23 cellular contexts compared by ENCODE assay signal in genomic region chr2:555164-555922, GRCh38.
A peak's percentile ranks its signal among the peaks of the same experiment; 100 is the strongest.
DNase-seq lines count a peak whose midpoint lies in the region; ATAC-seq and TF ChIP-seq lines count a peak whose summit lies in the region.
"Had no signal": no experiment of that assay in that cellular context is flagged by ENCODE, and none has a peak within 500 bp of the region (broad histone marks: within the 10 kb centered on the region; RNA-seq: fewer than 3 reads in every experiment).

No MANE protein-coding gene starts in this region.

- no peaks in the 10 kb centered on the region for H3K36me3 Mint-ChIP-seq in nephron progenitor cell (ENCODE audit: low read depth)
- no peaks in the 10 kb centered on the region for H3K36me3 Mint-ChIP-seq in stimulated activated naive B cell treated with anti-CD40 and anti-IgM and Interleukin-4, amounts not matched to agents 10 μg/mL and 1 μg/mL and 100 μg/mL, for 72 hours
- H3K36me3 Mint-ChIP-seq: activated naive CD4-positive, alpha-beta T cell treated with anti-CD3 and anti-CD28 coated beads, Interleukin-2, amount 50 U/mL, for 24 hours; natural killer cell treated with Interleukin-12 subunit alpha and Interleukin-12 subunit beta and Interleukin-15 and Interleukin-18, amount 100 ng/mL, for 72 hours had no signal

- no peaks in the 10 kb centered on the region for H3K36me3 ChIP-seq in BLaER1
- H3K36me3 ChIP-seq: Peyer's patch had no signal

- no peaks in the 10 kb centered on the region for H3K9me3 ChIP-seq in BLaER1
- H3K9me3 ChIP-seq: Peyer's patch had no signal

- H3K4me3 Mint-ChIP-seq in nephron progenitor cell: no peak overlapping the region
- H3K4me3 Mint-ChIP-seq in stimulated activated naive B cell treated with anti-CD40 and anti-IgM and Interleukin-4, amounts not matched to agents 10 μg/mL and 1 μg/mL and 100 μg/mL, for 72 hours: no peak overlapping the region
- H3K4me3 Mint-ChIP-seq: activated naive CD4-positive, alpha-beta T cell treated with anti-CD3 and anti-CD28 coated beads, Interleukin-2, amount 50 U/mL, for 24 hours; central memory CD8-positive, alpha-beta T cell; natural killer cell treated with Interleukin-12 subunit alpha and Interleukin-12 subunit beta and Interleukin-15 and Interleukin-18, amount 100 ng/mL, for 72 hours; T-helper 17 cell had no signal

- H3K9ac ChIP-seq in BLaER1: no peak overlapping the region

- peak overlapping the region; percentile 84 for H3K27ac Mint-ChIP-seq in nephron progenitor cell
- H3K27ac Mint-ChIP-seq in stimulated activated naive B cell treated with anti-CD40 and anti-IgM and Interleukin-4, amounts not matched to agents 10 μg/mL and 1 μg/mL and 100 μg/mL, for 72 hours: no peak overlapping the region
- H3K27ac Mint-ChIP-seq: activated naive CD4-positive, alpha-beta T cell treated with anti-CD3 and anti-CD28 coated beads, Interleukin-2, amount 50 U/mL, for 24 hours; natural killer cell treated with Interleukin-12 subunit alpha and Interleukin-12 subunit beta and Interleukin-15 and Interleukin-18, amount 100 ng/mL, for 72 hours; T-helper 17 cell had no signal

- in situ Hi-C loops in astrocyte of the cerebellum (cut with HindIII; ENCODE audit: low sequenced_read_pairs): no loop called here

- peaks cover 3% of the 10 kb centered on the region for H3K9me3 Mint-ChIP-seq in nephron progenitor cell
- no peaks in the 10 kb centered on the region for H3K9me3 Mint-ChIP-seq in stimulated activated naive B cell treated with anti-CD40 and anti-IgM and Interleukin-4, amounts not matched to agents 10 μg/mL and 1 μg/mL and 100 μg/mL, for 72 hours
- H3K9me3 Mint-ChIP-seq: activated naive CD4-positive, alpha-beta T cell treated with anti-CD3 and anti-CD28 coated beads, Interleukin-2, amount 50 U/mL, for 24 hours; central memory CD8-positive, alpha-beta T cell; natural killer cell treated with Interleukin-12 subunit alpha and Interleukin-12 subunit beta and Interleukin-15 and Interleukin-18, amount 100 ng/mL, for 72 hours had no signal

- H3K4me2 ChIP-seq in BLaER1: peak overlapping the region; percentile 73

- DNase-seq in LNCaP clone FGC (ENCODE audit: low read depth) (peak; percentile 67), astrocyte of the cerebellum (ENCODE audit: low read depth) (peak; percentile 5), nephron progenitor cell (no peak), RKO (ENCODE audit: low spot score) (no peak)
- DNase-seq in stimulated activated naive B cell treated with anti-CD40 and anti-IgM and Interleukin-4, amounts not matched to agents 10 μg/mL and 1 μg/mL and 100 μg/mL, for 72 hours: no peak
- DNase-seq in stimulated activated CD4-positive, alpha-beta T cell treated with anti-CD3 and anti-CD28 coated beads, Interleukin-1b, Interleukin-23, amount 100 ng/mL, for 48 hours: no peak
- DNase-seq: ACHN; activated CD4-positive, alpha-beta T cell treated with anti-CD3 and anti-CD28 coated beads, Interleukin-2, amount 50 U/mL, for 1 hour; anterior cingulate cortex; dorsolateral prefrontal cortex; glutamatergic neuron; Karpas-422; NCI-H1048; NCI-H510A; Peyer's patch; posterior cingulate gyrus; stimulated activated CD8-positive, alpha-beta memory T cell treated with anti-CD3 and anti-CD28 coated beads, Interleukin-4, amount 100 ng/mL, for 48 hours; T-helper 17 cell had no signal

- H3K27ac ChIP-seq in BLaER1: no peak overlapping the region
- H3K27ac ChIP-seq: dorsolateral prefrontal cortex, Peyer's patch had no signal

- no peak for ATAC-seq in HG03280 (IDR thresholded peaks at IDR 0.05; ENCODE audit: unreplicated experiment)
- ATAC-seq in stimulated activated naive B cell treated with anti-CD40 and anti-IgM and Interleukin-4, amounts not matched to agents 10 μg/mL and 1 μg/mL and 100 μg/mL, for 72 hours (replicated peaks): no peak
- ATAC-seq: natural killer cell treated with Interleukin-12 subunit alpha and Interleukin-12 subunit beta and Interleukin-15 and Interleukin-18, amount 100 ng/mL, for 72 hours; T-helper 17 cell had no signal

- H3K27me3 ChIP-seq in BLaER1: no peaks in the 10 kb centered on the region
- H3K27me3 ChIP-seq: Peyer's patch had no signal

- no peaks in the 10 kb centered on the region for H4K20me1 ChIP-seq in BLaER1

- peaks cover 54% of the 10 kb centered on the region for H3K4me1 ChIP-seq in BLaER1
- H3K4me1 ChIP-seq: Peyer's patch had no signal

- H3K4me1 Mint-ChIP-seq in nephron progenitor cell: peaks cover 67% of the 10 kb centered on the region
- peaks cover 18 to 48% of the 10 kb centered on the region in 2 donors for H3K4me1 Mint-ChIP-seq in stimulated activated naive B cell treated with anti-CD40 and anti-IgM and Interleukin-4, amounts not matched to agents 10 μg/mL and 1 μg/mL and 100 μg/mL, for 72 hours
- H3K4me1 Mint-ChIP-seq: activated naive CD4-positive, alpha-beta T cell treated with anti-CD3 and anti-CD28 coated beads, Interleukin-2, amount 50 U/mL, for 24 hours; central memory CD8-positive, alpha-beta T cell; T-helper 17 cell had no signal

- TF ChIP-seq CTCF in LNCaP clone FGC (IDR thresholded peaks at IDR 0.05; ENCODE audit: control insufficient read depth, extremely low read depth, insufficient read depth) (no peak), astrocyte of the cerebellum (IDR thresholded peaks at IDR 0.05; ENCODE audit: low read depth, low read length, missing control alignments) (no peak), nephron progenitor cell (IDR thresholded peaks at IDR 0.05) (no peak)

- H3K4me3 ChIP-seq in BLaER1: no peak overlapping the region
- no peak overlapping the region for H3K4me3 ChIP-seq in LNCaP clone FGC (ENCODE audit: low read depth, low read length)
- H3K4me3 ChIP-seq in astrocyte of the cerebellum (ENCODE audit: low read depth, low read length): no peak overlapping the region
- H3K4me3 ChIP-seq: dorsolateral prefrontal cortex, Peyer's patch had no signal

- H3K27me3 Mint-ChIP-seq in nephron progenitor cell (ENCODE audit: low read depth, poor library complexity): peaks cover 19% of the 10 kb centered on the region
- peaks cover 13 to 28% of the 10 kb centered on the region in 2 donors for H3K27me3 Mint-ChIP-seq in stimulated activated naive B cell treated with anti-CD40 and anti-IgM and Interleukin-4, amounts not matched to agents 10 μg/mL and 1 μg/mL and 100 μg/mL, for 72 hours
- H3K27me3 Mint-ChIP-seq: activated naive CD4-positive, alpha-beta T cell treated with anti-CD3 and anti-CD28 coated beads, Interleukin-2, amount 50 U/mL, for 24 hours had no signal

Comparison
In these comparisons a context has a peak if more than half of its experiments do, and no peak if none do; other contexts are left out.
1. DNase-seq: peak in LNCaP clone FGC (single experiment) and astrocyte of the cerebellum (single experiment); none in nephron progenitor cell (single experiment), RKO (single experiment), stimulated activated naive B cell treated with anti-CD40 and anti-IgM and Interleukin-4, amounts not matched to agents 10 μg/mL and 1 μg/mL and 100 μg/mL, for 72 hours (single experiment) and stimulated activated CD4-positive, alpha-beta T cell treated with anti-CD3 and anti-CD28 coated beads, Interleukin-1b, Interleukin-23, amount 100 ng/mL, for 48 hours (single experiment).